ENCODE assay signal across 27 cellular contexts in genomic region chr19:45121827-45122345, GRCh38. TPM values are rescaled to one million over a fixed set of nuclear protein-coding genes. Genes with fewer than 3 reads are reported as not detected.
DNase-seq lines count a peak whose midpoint lies in the region; ATAC-seq and TF ChIP-seq lines count a peak whose summit lies in the region.
"Had no signal": no experiment of that assay in that cellular context is flagged by ENCODE, and none has a peak within 500 bp of the region (broad histone marks: within the 10 kb centered on the region; RNA-seq: fewer than 3 reads in every experiment).

No MANE protein-coding gene starts in this region.

- no peak for ATAC-seq in stimulated activated naive CD8-positive, alpha-beta T cell treated with anti-CD3 and anti-CD28 coated beads, Interleukin-15, Interleukin-2, amounts not matched to agents 100 U/mL and 50 U/mL, for 24 hours
- ATAC-seq in stimulated activated naive CD8-positive, alpha-beta T cell treated with anti-CD3 and anti-CD28 coated beads, Interleukin-15, amount 100 ng/mL, for 72 hours = no peak
- ATAC-seq in activated CD8-positive, alpha-beta T cell treated with anti-CD3 and anti-CD28 coated beads for 36 hours = peak; percentile 11
- ATAC-seq: pancreas, right lobe of liver had no signal

- intact Hi-C loops in activated CD8-positive, alpha-beta T cell treated with anti-CD3 and anti-CD28 coated beads for 36 hours (cut with micrococcal nuclease) = no loop called here

- no peaks in the 10 kb centered on the region for H3K27me3 Mint-ChIP-seq in stimulated activated naive CD8-positive, alpha-beta T cell treated with anti-CD3 and anti-CD28 coated beads, Interleukin-15, amount 100 ng/mL, for 72 hours
- H3K27me3 Mint-ChIP-seq in activated CD8-positive, alpha-beta T cell treated with anti-CD3 and anti-CD28 coated beads for 36 hours = no peaks in the 10 kb centered on the region
- H3K27me3 Mint-ChIP-seq in immature natural killer cell (ENCODE audit: low read depth in 3 of 3) (peaks cover 0 to 1% (median 0%) of the 10 kb centered on the region in 3 donors), type B pancreatic cell (no peaks in the 10 kb centered on the region)
- H3K27me3 Mint-ChIP-seq: CD4-positive, alpha-beta T cell; naive B cell had no signal

- H3K9me3 Mint-ChIP-seq in stimulated activated naive CD8-positive, alpha-beta T cell treated with anti-CD3 and anti-CD28 coated beads, Interleukin-15, amount 100 ng/mL, for 72 hours = no peaks in the 10 kb centered on the region
- H3K9me3 Mint-ChIP-seq in activated CD8-positive, alpha-beta T cell treated with anti-CD3 and anti-CD28 coated beads for 36 hours = no peaks in the 10 kb centered on the region
- H3K9me3 Mint-ChIP-seq in immature natural killer cell (no peaks in the 10 kb centered on the region), type B pancreatic cell (no peaks in the 10 kb centered on the region)
- H3K9me3 Mint-ChIP-seq: CD4-positive, alpha-beta T cell; naive B cell had no signal

- H3K27ac Mint-ChIP-seq in stimulated activated naive CD8-positive, alpha-beta T cell treated with anti-CD3 and anti-CD28 coated beads, Interleukin-15, amount 100 ng/mL, for 72 hours = peak overlapping the region in 1 of 2 donors; percentile 57
- H3K27ac Mint-ChIP-seq in activated CD8-positive, alpha-beta T cell treated with anti-CD3 and anti-CD28 coated beads for 36 hours = peak overlapping the region; percentile 85
- peak overlapping the region in 4 of 6 donors; percentile 29 to 79 (median 34) for H3K27ac Mint-ChIP-seq in immature natural killer cell
- peak overlapping the region; percentile 74 for H3K27ac Mint-ChIP-seq in type B pancreatic cell

- no peaks in the 10 kb centered on the region for H3K36me3 Mint-ChIP-seq in activated CD8-positive, alpha-beta T cell treated with anti-CD3 and anti-CD28 coated beads for 36 hours (ENCODE audit: low read depth)
- H3K36me3 Mint-ChIP-seq in immature natural killer cell (no peaks in the 10 kb centered on the region), type B pancreatic cell (no peaks in the 10 kb centered on the region)
- H3K36me3 Mint-ChIP-seq: naive B cell had no signal

- POLR2A ChIA-PET in activated CD8-positive, alpha-beta T cell treated with anti-CD3 and anti-CD28 coated beads for 36 hours (lab: Charles Lee) = interaction anchor here (1.1 kb wide), 1 partner anchor 64 kb away, joined by 3 read pairs; no protein-coding TSS in a partner anchor

- peak overlapping the region in 1 of 2 donors; percentile 60 for H3K4me3 Mint-ChIP-seq in stimulated activated naive CD8-positive, alpha-beta T cell treated with anti-CD3 and anti-CD28 coated beads, Interleukin-15, amount 100 ng/mL, for 72 hours
- peak overlapping the region; percentile 28 for H3K4me3 Mint-ChIP-seq in activated CD8-positive, alpha-beta T cell treated with anti-CD3 and anti-CD28 coated beads for 36 hours
- peak overlapping the region in 2 of 5 donors; percentile 8 to 36 for H3K4me3 Mint-ChIP-seq in immature natural killer cell
- no peak overlapping the region for H3K4me3 Mint-ChIP-seq in type B pancreatic cell
- H3K4me3 Mint-ChIP-seq: CD4-positive, alpha-beta T cell had no signal

- DNase-seq in stimulated activated naive CD8-positive, alpha-beta T cell treated with anti-CD3 and anti-CD28 coated beads, Interleukin-15, Interleukin-2, amounts not matched to agents 100 U/mL and 50 U/mL, for 24 hours = peak; percentile 31
- no peak for DNase-seq in stimulated activated naive CD8-positive, alpha-beta T cell treated with anti-CD3 and anti-CD28 coated beads, Interleukin-15, amount 100 ng/mL, for 72 hours
- DNase-seq in activated CD8-positive, alpha-beta T cell treated with anti-CD3 and anti-CD28 coated beads for 36 hours = peak; percentile 49
- DNase-seq in immature natural killer cell = no peak
- no peak for DNase-seq in type B pancreatic cell (ENCODE audit: extremely low spot score, unreplicated experiment)
- DNase-seq in hepatic stellate cell (ENCODE audit: low spot score) = no peak
- no peak for DNase-seq in HuH-7 (ENCODE audit: low spot score)
- DNase-seq in iPS-NIHi11 (ENCODE audit: low spot score) = no peak
- DNase-seq: activated CD4-positive, CD25-positive, alpha-beta regulatory T cell treated with anti-CD3 and anti-CD28 coated beads, Interleukin-2, amount 50 U/mL, for 72 hours; activated effector memory CD4-positive, alpha-beta T cell treated with Interleukin-2 at 50 U/mL for 16 hours; brain microvascular endothelial cell; CD4-positive, alpha-beta T cell; DMS53; GF-D8; mesendoderm; naive B cell; NCI-H1048; NCI-H2029; NCI-H2227 treated with DMSO at 0.1 percent for 48 hours; NCI-H774; pancreas; right lobe of liver; SHP77; stimulated activated CD4-positive, alpha-beta T cell treated with anti-CD3 and anti-CD28 coated beads, Interleukin-15, amount 100 ng/mL, for 24 hours had no signal

- CTCF ChIA-PET in activated CD8-positive, alpha-beta T cell treated with anti-CD3 and anti-CD28 coated beads for 36 hours (lab: Charles Lee) = interaction anchor here (1.1 kb wide), 1 partner anchor 19 kb away, joined by 3 read pairs; no protein-coding TSS in a partner anchor

- TF ChIP-seq CTCF in activated CD8-positive, alpha-beta T cell treated with anti-CD3 and anti-CD28 coated beads for 36 hours (IDR thresholded peaks at IDR 0.05) = no peak
- TF ChIP-seq CTCF in type B pancreatic cell (conservative IDR thresholded peaks at IDR 0.05) = no peak

- peaks cover 90% of the 10 kb centered on the region for H3K4me1 Mint-ChIP-seq in stimulated activated naive CD8-positive, alpha-beta T cell treated with anti-CD3 and anti-CD28 coated beads, Interleukin-15, amount 100 ng/mL, for 72 hours
- H3K4me1 Mint-ChIP-seq in activated CD8-positive, alpha-beta T cell treated with anti-CD3 and anti-CD28 coated beads for 36 hours (ENCODE audit: low read depth) = peaks cover 68% of the 10 kb centered on the region
- peaks cover 67 to 71% of the 10 kb centered on the region in 2 donors for H3K4me1 Mint-ChIP-seq in immature natural killer cell
- H3K4me1 Mint-ChIP-seq in type B pancreatic cell (ENCODE audit: unreplicated experiment) = peaks cover 46% of the 10 kb centered on the region

RNA-seq across cellular contexts. Expression of gene PPP1R37, which starts 28.9 kb away (rescaled TPM):
- 10 to 100 TPM; 20.9 to 21.2 TPM for total RNA-seq in activated CD8-positive, alpha-beta T cell treated with anti-CD3 and anti-CD28 coated beads for 36 hours
- polyA plus RNA-seq in immature natural killer cell = 1 to 10 TPM in 1 of 3 donors, under 1 TPM in 1, not detected in 1; 0.37 to 1.1 TPM
- total RNA-seq in type B pancreatic cell (ENCODE audit: low replicate concordance) = 44.7 and 63.7 TPM in 2 replicates

RNA-seq across cellular contexts. Expression of gene NKPD1, which starts 38.9 kb away (rescaled TPM):
- under 1 TPM; 0.07 to 0.16 TPM for total RNA-seq in activated CD8-positive, alpha-beta T cell treated with anti-CD3 and anti-CD28 coated beads for 36 hours
- under 1 TPM in 2 of 3 donors, not detected in 1; 0.18 to 0.43 TPM for polyA plus RNA-seq in immature natural killer cell
- total RNA-seq in type B pancreatic cell (ENCODE audit: low replicate concordance) = 0.56 and 1.3 TPM in 2 replicates
- polyA plus RNA-seq: fibroblast of lung had no signal

RNA-seq across cellular contexts. Expression of gene GEMIN7, which starts 42.8 kb away (rescaled TPM):
- total RNA-seq in activated CD8-positive, alpha-beta T cell treated with anti-CD3 and anti-CD28 coated beads for 36 hours = 10 to 100 TPM; 44.1 to 46.8 TPM
- polyA plus RNA-seq in immature natural killer cell = 100 to 1,000 TPM; 120 to 130 (median 123) TPM
- total RNA-seq in type B pancreatic cell (ENCODE audit: low replicate concordance) = 32.2 and 35.6 TPM in 2 replicates

RNA-seq across cellular contexts. Expression of gene ZNF296, which starts 45.6 kb away (rescaled TPM):
- total RNA-seq in activated CD8-positive, alpha-beta T cell treated with anti-CD3 and anti-CD28 coated beads for 36 hours = 1 to 10 TPM; 5.0 to 6.3 TPM
- 10 to 100 TPM in 2 of 3 donors, 1 to 10 TPM in 1; 4.0 to 25.6 (median 12.4) TPM for polyA plus RNA-seq in immature natural killer cell
- 2.2 and 3.7 TPM in 2 replicates for total RNA-seq in type B pancreatic cell (ENCODE audit: low replicate concordance)
- total RNA-seq: fibroblast of lung, LHCN-M2 had no signal
- polyA plus RNA-seq: AG04450 had no signal

RNA-seq across cellular contexts. Expression of gene TRAPPC6A, which starts 56.2 kb away (rescaled TPM):
- total RNA-seq in activated CD8-positive, alpha-beta T cell treated with anti-CD3 and anti-CD28 coated beads for 36 hours = 10 to 100 TPM; 27.3 to 28.8 TPM
- 100 to 1,000 TPM; 132 to 193 (median 166) TPM for polyA plus RNA-seq in immature natural killer cell
- total RNA-seq in type B pancreatic cell (ENCODE audit: low replicate concordance) = 36.7 and 41.3 TPM in 2 replicates

Comparison
In these comparisons a context has a peak if more than half of its experiments do, and no peak if none do; other contexts are left out.
1. DNase-seq: peak in stimulated activated naive CD8-positive, alpha-beta T cell treated with anti-CD3 and anti-CD28 coated beads, Interleukin-15, Interleukin-2, amounts not matched to agents 100 U/mL and 50 U/mL, for 24 hours (single experiment) and activated CD8-positive, alpha-beta T cell treated with anti-CD3 and anti-CD28 coated beads for 36 hours (single experiment); none in stimulated activated naive CD8-positive, alpha-beta T cell treated with anti-CD3 and anti-CD28 coated beads, Interleukin-15, amount 100 ng/mL, for 72 hours (0 of 2), immature natural killer cell (0 of 3), type B pancreatic cell (single experiment), hepatic stellate cell (single experiment), HuH-7 (single experiment) and iPS-NIHi11 (single experiment).